In the genomic region with DNA sequence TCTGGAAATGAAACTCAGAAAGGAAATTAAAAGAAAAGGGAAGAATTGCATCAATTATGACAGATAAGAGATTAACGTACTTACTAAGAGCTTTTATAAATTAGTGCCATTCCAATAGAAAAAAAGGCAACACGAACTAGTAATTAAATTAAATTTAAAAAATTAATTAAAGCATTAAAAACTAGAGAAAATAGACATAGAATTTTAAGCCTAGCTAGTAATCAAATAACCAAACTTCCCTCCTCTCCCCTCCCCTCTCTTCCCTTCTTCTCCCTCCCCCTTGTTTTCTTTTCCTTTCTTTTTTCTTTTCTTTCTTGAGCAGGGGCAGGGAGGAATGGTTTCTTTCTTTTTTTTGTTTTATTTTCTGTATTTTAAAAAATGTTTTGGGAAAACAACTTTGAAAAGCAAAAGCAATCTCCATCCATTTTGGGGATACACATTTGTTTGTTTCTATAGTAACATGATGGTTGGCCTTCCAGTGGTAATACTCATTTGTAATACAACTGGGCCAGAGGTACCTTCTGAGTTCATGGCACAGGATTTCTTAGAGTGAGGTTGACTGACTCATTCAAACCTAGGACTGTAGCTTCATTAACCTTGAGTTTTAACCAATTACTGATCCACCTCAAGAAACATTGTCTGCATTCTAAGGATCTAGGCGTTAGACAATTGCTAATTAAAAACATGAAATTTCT, we compare ENCODE assay signal across 16 cellular contexts.
DNase-seq lines count a peak whose midpoint lies in the region; ATAC-seq, FAIRE-seq and TF ChIP-seq lines count a peak whose summit lies in the region.
"Had no signal": no experiment of that assay in that cellular context is flagged by ENCODE, and none has a peak within 500 bp of the region (broad histone marks: within the 10 kb centered on the region; RNA-seq: fewer than 3 reads in every experiment).

No MANE protein-coding gene starts in this region.

- TF ChIP-seq CTCF in HFFc6 (IDR thresholded peaks at IDR 0.05), result no peak
- no peak for TF ChIP-seq CTCF in astrocyte (IDR thresholded peaks at IDR 0.05; ENCODE audit: insufficient read depth, low read depth, low read length)
- TF ChIP-seq CTCF in glutamatergic neuron (IDR thresholded peaks at IDR 0.05; ENCODE audit: partially characterized antibody, unreplicated experiment), result no peak

- H3K4me1 ChIP-seq in astrocyte (ENCODE audit: insufficient read depth, low read length), result peaks cover 7% of the 10 kb centered on the region

- H3K9ac ChIP-seq in astrocyte (ENCODE audit: low read length), result no peak overlapping the region

- H3K9me3 Mint-ChIP-seq in HFFc6 (no peaks in the 10 kb centered on the region), astrocyte (ENCODE audit: unreplicated experiment) (no peaks in the 10 kb centered on the region), glutamatergic neuron (ENCODE audit: unreplicated experiment) (peaks cover 2% of the 10 kb centered on the region)
- H3K9me3 Mint-ChIP-seq: activated naive CD4-positive, alpha-beta T cell treated with anti-CD3 and anti-CD28 coated beads, Interleukin-2, amount 50 U/mL, for 72 hours; CD8-positive, alpha-beta T cell; dendritic cell treated with granulocyte-macrophage colony-stimulating factor and Interleukin-4, amounts not matched to agents 40 ng/mL and 50 ng/mL, for 4 days; neural crest cell had no signal

- no peak overlapping the region for H3K27ac ChIP-seq in astrocyte (ENCODE audit: low read depth, low read length)
- H3K27ac ChIP-seq: left lung had no signal

- H3K4me1 Mint-ChIP-seq in HFFc6 (ENCODE audit: low read depth), result peaks cover 44% of the 10 kb centered on the region
- H3K4me1 Mint-ChIP-seq in astrocyte (ENCODE audit: low read depth, unreplicated experiment), result peaks cover 33% of the 10 kb centered on the region
- H3K4me1 Mint-ChIP-seq in glutamatergic neuron (ENCODE audit: low read depth, unreplicated experiment), result peaks cover 57% of the 10 kb centered on the region

- no peak for ATAC-seq in left lobe of liver
- ATAC-seq in GM18870 (IDR thresholded peaks at IDR 0.05; ENCODE audit: unreplicated experiment), result no peak
- ATAC-seq: CD8-positive, alpha-beta T cell; left lung had no signal

- no peaks in the 10 kb centered on the region for H3K9me3 ChIP-seq in astrocyte (ENCODE audit: insufficient read depth, low read depth, low read length)
- H3K9me3 ChIP-seq: left lung had no signal

- H3K27ac Mint-ChIP-seq in HFFc6 (peak overlapping the region; percentile 72), astrocyte (ENCODE audit: unreplicated experiment) (peak overlapping the region; percentile 90), glutamatergic neuron (ENCODE audit: unreplicated experiment) (no peak overlapping the region)
- H3K27ac Mint-ChIP-seq: activated naive CD4-positive, alpha-beta T cell treated with anti-CD3 and anti-CD28 coated beads, Interleukin-2, amount 50 U/mL, for 72 hours; CD8-positive, alpha-beta T cell; dendritic cell treated with granulocyte-macrophage colony-stimulating factor and Interleukin-4, amounts not matched to agents 40 ng/mL and 50 ng/mL, for 4 days had no signal

- H3K36me3 Mint-ChIP-seq in HFFc6 (ENCODE audit: low read depth), result no peaks in the 10 kb centered on the region
- peaks cover 2% of the 10 kb centered on the region for H3K36me3 Mint-ChIP-seq in astrocyte (ENCODE audit: low read depth, unreplicated experiment)
- no peaks in the 10 kb centered on the region for H3K36me3 Mint-ChIP-seq in glutamatergic neuron (ENCODE audit: unreplicated experiment)
- H3K36me3 Mint-ChIP-seq: activated naive CD4-positive, alpha-beta T cell treated with anti-CD3 and anti-CD28 coated beads, Interleukin-2, amount 50 U/mL, for 72 hours; CD8-positive, alpha-beta T cell had no signal

- H3K27me3 ChIP-seq in astrocyte (ENCODE audit: insufficient read depth, low read length), result no peaks in the 10 kb centered on the region
- H3K27me3 ChIP-seq: left lung had no signal

- H3K36me3 ChIP-seq in astrocyte (ENCODE audit: insufficient read depth, low read length), result no peaks in the 10 kb centered on the region
- H3K36me3 ChIP-seq: left lung had no signal

- H3K4me3 ChIP-seq in astrocyte (ENCODE audit: insufficient read depth, low read depth, low read length), result no peak overlapping the region
- H3K4me3 ChIP-seq: left lung had no signal

- H3K27me3 Mint-ChIP-seq in HFFc6 (ENCODE audit: insufficient read depth), result peaks cover 1% of the 10 kb centered on the region; the same call in 1 of the 2 replicates
- no peaks in the 10 kb centered on the region for H3K27me3 Mint-ChIP-seq in astrocyte (ENCODE audit: low read depth, unreplicated experiment)
- no peaks in the 10 kb centered on the region for H3K27me3 Mint-ChIP-seq in glutamatergic neuron (ENCODE audit: unreplicated experiment)
- H3K27me3 Mint-ChIP-seq: dendritic cell treated with granulocyte-macrophage colony-stimulating factor and Interleukin-4, amounts not matched to agents 40 ng/mL and 50 ng/mL, for 4 days had no signal

- H3K4me2 ChIP-seq in astrocyte (ENCODE audit: low read length), result no peak overlapping the region

- H3K79me2 ChIP-seq in astrocyte (ENCODE audit: insufficient read depth, low read length), result peaks cover 46% of the 10 kb centered on the region

- no peak overlapping the region for H2AFZ ChIP-seq in astrocyte (ENCODE audit: low read depth, low read length)

- peaks cover 31% of the 10 kb centered on the region for H4K20me1 ChIP-seq in astrocyte (ENCODE audit: insufficient read depth, low read length)

- FAIRE-seq in astrocyte (lab: Jason Lieb, UNC), result no peak
- FAIRE-seq: TTC549 had no signal

- no peak overlapping the region for H3K4me3 Mint-ChIP-seq in HFFc6
- H3K4me3 Mint-ChIP-seq in astrocyte (ENCODE audit: unreplicated experiment), result no peak overlapping the region
- no peak overlapping the region for H3K4me3 Mint-ChIP-seq in glutamatergic neuron (ENCODE audit: unreplicated experiment)
- H3K4me3 Mint-ChIP-seq: CD8-positive, alpha-beta T cell; dendritic cell treated with granulocyte-macrophage colony-stimulating factor and Interleukin-4, amounts not matched to agents 40 ng/mL and 50 ng/mL, for 4 days; neural crest cell had no signal

- DNase-seq in Daoy (ENCODE audit: low read depth), result peak; percentile 81
- DNase-seq in HFFc6, result peak; percentile 60
- peak; percentile 45 for DNase-seq in astrocyte (ENCODE audit: low read depth)
- DNase-seq in kidney glomerular epithelial cell (lab: John Stamatoyannopoulos, UW), result peak; percentile 14
- no peak for DNase-seq in NCI-H128 (lab: John Stamatoyannopoulos, UW; ENCODE audit: unreplicated experiment)
- DNase-seq in left lobe of liver (ENCODE audit: low spot score), result no peak
- DNase-seq in glutamatergic neuron, result no peak
- DNase-seq: CD8-positive, alpha-beta T cell; head of caudate nucleus; left lung; NCI-H526 treated with DMSO at 0.1 percent for 48 hours had no signal

Comparison
In these comparisons a context has a peak if more than half of its experiments do, and no peak if none do; other contexts are left out.
1. DNase-seq: peak in Daoy (single experiment), HFFc6 (single experiment), astrocyte (single experiment) and kidney glomerular epithelial cell (single experiment); none in NCI-H128 (single experiment), left lobe of liver (single experiment) and glutamatergic neuron (single experiment).